Comparison of ENCODE assay signal across 19 cellular contexts in the genomic region with DNA sequence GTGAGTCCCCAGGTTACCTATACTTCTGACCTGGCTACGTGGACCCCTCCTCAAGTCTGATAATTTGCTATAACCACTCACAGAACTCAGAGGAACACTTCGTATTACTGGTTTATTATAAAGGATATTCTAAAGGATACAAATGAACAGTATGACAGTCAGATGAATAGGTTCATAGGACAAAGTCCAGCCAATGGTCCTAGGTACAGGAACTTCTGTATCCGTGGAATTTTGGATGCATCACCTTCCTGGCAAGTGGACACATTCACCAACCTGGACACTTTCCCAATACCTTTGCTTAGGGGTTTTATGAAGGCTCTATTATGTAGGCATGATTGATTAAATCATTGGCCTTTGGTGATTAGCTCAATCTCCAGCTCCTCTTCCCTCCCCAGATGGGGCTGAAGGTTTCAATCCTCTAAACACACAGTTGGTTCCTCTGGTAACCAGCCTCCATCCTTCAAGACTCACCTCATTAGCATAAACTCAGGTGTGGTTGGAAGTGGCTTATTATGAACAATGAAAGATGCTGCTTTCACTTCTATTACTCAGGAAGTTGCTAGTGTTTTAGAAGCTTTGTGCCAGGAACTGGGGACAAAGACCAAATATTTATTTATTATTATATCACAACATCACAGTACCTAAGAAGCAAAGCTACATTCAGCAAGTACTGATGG.
"Had no signal": no experiment of that assay in that cellular context is flagged by ENCODE, and none has a peak within 500 bp of the region (broad histone marks: within the 10 kb centered on the region; RNA-seq: fewer than 3 reads in every experiment).

No MANE protein-coding gene starts in this region.

- H3K27ac ChIP-seq: adrenal gland, gastrocnemius medialis had no signal

- ATAC-seq: gastrocnemius medialis, WTC11 had no signal

- H3K27me3 Mint-ChIP-seq: activated CD4-positive, alpha-beta T cell treated with anti-CD3 and anti-CD28 coated beads, Interleukin-2, amount 10 ng/mL, durations not matched to agents 7 days and 5 days; type B pancreatic cell had no signal

- H3K9me3 ChIP-seq: adrenal gland, gastrocnemius medialis had no signal

- H3K27me3 ChIP-seq: adrenal gland, gastrocnemius medialis had no signal

- DNase-seq: activated CD4-positive, alpha-beta T cell treated with anti-CD3 and anti-CD28 coated beads, Interleukin-2, amount 10 ng/mL, durations not matched to agents 7 days and 5 days; activated effector memory CD4-positive, alpha-beta T cell treated with anti-CD3 and anti-CD28 coated beads, Interleukin-2, amount 50 U/mL, for 16 hours; activated T-cell treated with anti-CD3 and anti-CD28 coated beads, Interleukin-2, amount 50 U/mL, for 1 hour; adrenal gland; cerebellar nuclear complex; cortex of kidney; erythroblast; gastrocnemius medialis; head of caudate nucleus; kidney; nephron progenitor cell; nucleus accumbens; posterior cingulate gyrus; stimulated activated CD8-positive, alpha-beta memory T cell treated with anti-CD3 and anti-CD28 coated beads, Interleukin-4, amount 100 ng/mL, for 48 hours; stimulated activated naive CD4-positive, alpha-beta T cell treated with Interleukin-2 at 50 U/mL for 16 hours had no signal

- H3K27ac Mint-ChIP-seq: activated CD4-positive, alpha-beta T cell treated with anti-CD3 and anti-CD28 coated beads, Interleukin-2, amount 10 ng/mL, durations not matched to agents 7 days and 5 days; WTC11 had no signal

- H3K36me3 ChIP-seq: adrenal gland, gastrocnemius medialis had no signal

- H3K9me3 Mint-ChIP-seq: activated CD4-positive, alpha-beta T cell treated with anti-CD3 and anti-CD28 coated beads, Interleukin-2, amount 10 ng/mL, durations not matched to agents 7 days and 5 days; T-helper 2 cell treated with Interferon-gamma antibody and Interleukin-4, amounts not matched to agents 5 μg/mL and 100 μg/mL, for 36 hours; type B pancreatic cell had no signal

- FAIRE-seq: bronchial epithelial cell had no signal

- H3K4me3 Mint-ChIP-seq: activated CD4-positive, alpha-beta T cell treated with anti-CD3 and anti-CD28 coated beads, Interleukin-2, amount 10 ng/mL, durations not matched to agents 7 days and 5 days; nephron progenitor cell; T-helper 2 cell treated with Interferon-gamma antibody and Interleukin-4, amounts not matched to agents 5 μg/mL and 100 μg/mL, for 36 hours; type B pancreatic cell; WTC11 had no signal

- H3K4me1 ChIP-seq: adrenal gland, gastrocnemius medialis had no signal

- H3K36me3 Mint-ChIP-seq: type B pancreatic cell had no signal

- H3K4me3 ChIP-seq: adrenal gland, gastrocnemius medialis had no signal
